Comparison of ENCODE assay signal across 14 cellular contexts in the genomic region with DNA sequence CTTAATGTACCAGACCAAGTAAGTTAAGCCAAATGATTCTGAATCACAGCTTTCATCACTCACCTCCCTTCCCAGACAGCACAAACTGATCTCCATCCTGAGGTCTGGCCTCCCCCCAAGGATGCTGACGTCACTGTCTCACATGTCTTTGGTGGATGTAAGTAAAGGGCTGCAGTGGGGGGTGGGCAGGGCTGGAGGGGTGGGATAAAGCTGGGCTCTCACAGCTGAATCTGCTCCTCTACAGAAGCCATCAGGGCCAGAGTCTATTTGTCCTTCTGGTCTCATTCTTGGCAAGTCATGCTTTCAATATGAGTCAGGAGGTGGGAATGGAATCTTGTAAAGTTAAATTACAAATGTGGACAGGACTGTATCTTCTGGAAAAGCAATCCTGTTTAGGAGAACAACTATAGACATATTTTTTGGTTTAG. TPM values are rescaled to one million over a fixed set of nuclear protein-coding genes. Genes with fewer than 3 reads are reported as not detected.
A peak's percentile ranks its signal among the peaks of the same experiment; 100 is the strongest.
DNase-seq lines count a peak whose midpoint lies in the region; ATAC-seq, FAIRE-seq and TF ChIP-seq lines count a peak whose summit lies in the region.
"Had no signal": no experiment of that assay in that cellular context is flagged by ENCODE, and none has a peak within 500 bp of the region (broad histone marks: within the 10 kb centered on the region; RNA-seq: fewer than 3 reads in every experiment).

No MANE protein-coding gene starts in this region.

- no peak overlapping the region for H2BK120ac ChIP-seq in mesendoderm (ENCODE audit: low read depth, low read length)

- no peaks in the 10 kb centered on the region for H3K9me1 ChIP-seq in endothelial cell of umbilical vein (replicated peaks; ENCODE audit: control insufficient read depth, extremely low read depth, insufficient read depth, low read length)

- dilution Hi-C loops in endothelial cell of umbilical vein (cut with MboI; ENCODE audit: extremely low pct_ligation_motif_present, low sequenced_read_pairs): no loop called here

- 0% methylated on average over 1 of the region's 1 CpG for WGBS in HepG2 (ENCODE audit: low lambda C conversion rate)
- no CpG with 5 or more reads among the region's 1 CpG for WGBS in right lobe of liver (ENCODE audit: insufficient coverage, low coverage, low lambda C conversion rate, missing lambda C conversion rate)
- WGBS in mesendoderm (ENCODE audit: extremely low coverage, insufficient coverage, low lambda C conversion rate): no CpG with 5 or more reads among the region's 1 CpG

- H3K9me3 ChIP-seq in HepG2 (ENCODE audit: low read length) (no peaks in the 10 kb centered on the region), right lobe of liver (no peaks in the 10 kb centered on the region), endothelial cell of umbilical vein (replicated peaks; ENCODE audit: control insufficient read depth, insufficient read depth, low read length) (no peaks in the 10 kb centered on the region)

- H3K4ac ChIP-seq in mesendoderm (ENCODE audit: low read depth, low read length): no peak overlapping the region

- H2AFZ ChIP-seq in HepG2 (ENCODE audit: low read length): no peak overlapping the region
- no peak overlapping the region for H2AFZ ChIP-seq in endothelial cell of umbilical vein (ENCODE audit: low read depth, low read length)

- no peak overlapping the region for H3K56ac ChIP-seq in mesendoderm (ENCODE audit: low read length)

- POLR2A ChIA-PET in HepG2 (lab: Yijun Ruan, JAX) (no interaction called here), endothelial cell of umbilical vein (lab: Charles Lee) (no interaction called here)

- FAIRE-seq in HepG2 (lab: Jason Lieb, UNC) (no peak), endothelial cell of umbilical vein (lab: Jason Lieb, UNC) (peak; percentile 26)
- FAIRE-seq: A204.1 had no signal

- H2BK15ac ChIP-seq in mesendoderm (replicated peaks; ENCODE audit: low read depth): no peak overlapping the region

- no peak overlapping the region for H3K18ac ChIP-seq in mesendoderm (ENCODE audit: low read length)

- H3K4me1 ChIP-seq in HepG2 (ENCODE audit: insufficient read depth, low read length) (no peaks in the 10 kb centered on the region), right lobe of liver (no peaks in the 10 kb centered on the region), endothelial cell of umbilical vein (ENCODE audit: control insufficient read depth, extremely low read depth, insufficient read depth, low read length) (no peaks in the 10 kb centered on the region), mesendoderm (ENCODE audit: control insufficient read depth, low read depth, low read length) (no peaks in the 10 kb centered on the region)

- CTCF ChIA-PET in HepG2 (lab: Yijun Ruan, JAX; ENCODE audit: low intra/inter-chr PET ratio, low total read pairs): no interaction called here
- CTCF ChIA-PET in endothelial cell of umbilical vein (lab: Charles Lee): interaction anchor here (1.0 to 1.8 kb wide), 5 partner anchors 18 to 171 kb away, joined by 4 to 9 read pairs (median 5); no protein-coding TSS in a partner anchor

- BruUV-seq in HepG2 (replicated peaks; lab: Mats Ljungman, UMichigan): no TSS peak
- BruUV-seq in endothelial cell of umbilical vein (replicated peaks; lab: Mats Ljungman, UMichigan): no TSS peak

- ATAC-seq in HepG2: no peak
- ATAC-seq in right lobe of liver: no peak
- no peak for ATAC-seq in GM18520 (IDR thresholded peaks at IDR 0.05; ENCODE audit: unreplicated experiment)
- ATAC-seq: activated T-cell treated with anti-CD3 and anti-CD28 coated beads, Interleukin-2, amount 50 U/mL, for 72 hours; effector memory CD8-positive, alpha-beta T cell had no signal

- TF ChIP-seq RAD21 in HepG2 (CRISPR knock-in tag; IDR thresholded peaks at IDR 0.05): no peak

- no peaks in the 10 kb centered on the region for H3K79me1 ChIP-seq in mesendoderm (ENCODE audit: low read length)

- H3K4me3 ChIP-seq in HepG2 (replicated peaks in 1 of 3; ENCODE audit: insufficient read depth in 1 of 3, low read depth in 2 of 3, low read length in 3 of 3) (no peak overlapping the region), right lobe of liver (no peak overlapping the region), endothelial cell of umbilical vein (replicated peaks in 1 of 3; ENCODE audit: insufficient read depth in 1 of 3, low read depth in 1 of 3, low read length in 3 of 3) (no peak overlapping the region), mesendoderm (ENCODE audit: low read length) (no peak overlapping the region)

- TF ChIP-seq EP300 in HepG2 (IDR thresholded peaks at IDR 0.05; ENCODE audit: low read depth in 2 of 2, low read length in 2 of 2): no peak
- no peak for TF ChIP-seq EP300 in HepG2 (CRISPR knock-in tag; IDR thresholded peaks at IDR 0.05; ENCODE audit: borderline replicate concordance)

- H4K20me1 ChIP-seq in HepG2 (ENCODE audit: insufficient read depth, low read length): no peaks in the 10 kb centered on the region
- no peaks in the 10 kb centered on the region for H4K20me1 ChIP-seq in endothelial cell of umbilical vein (replicated peaks; ENCODE audit: control insufficient read depth, extremely low read depth, insufficient read depth, low read length)

- TF ChIP-seq POLR2A in HepG2 (IDR thresholded peaks at IDR 0.05; ENCODE audit: insufficient read depth in 1 of 2, low read depth in 2 of 2, low read length in 2 of 2) (no peak), right lobe of liver (IDR thresholded peaks at IDR 0.05) (no peak), endothelial cell of umbilical vein (IDR thresholded peaks at IDR 0.05; ENCODE audit: low read depth, low read length) (no peak)

- TF ChIP-seq CTCF in HepG2 (CRISPR knock-in tag; IDR thresholded peaks at IDR 0.05) (no peak), right lobe of liver (IDR thresholded peaks at IDR 0.05) (no peak), endothelial cell of umbilical vein (IDR thresholded peaks at IDR 0.05; ENCODE audit: extremely low read depth in 1 of 2, insufficient read depth in 1 of 2, low read depth in 1 of 2, low read length in 2 of 2) (no peak)

- no peak for DNase-seq in HepG2 (ENCODE audit: low spot score)
- DNase-seq in right lobe of liver: no peak
- DNase-seq in endothelial cell of umbilical vein (ENCODE audit: low read depth, low spot score): peak; percentile 21
- peak; percentile 22 for DNase-seq in mesendoderm
- DNase-seq in germinal center (ENCODE audit: low spot score): no peak
- no peak for DNase-seq in NCI-H345 (lab: John Stamatoyannopoulos, UW)
- no peak for DNase-seq in pons (ENCODE audit: low spot score)
- DNase-seq: activated T-cell treated with anti-CD3 and anti-CD28 coated beads, Interleukin-2, amount 50 U/mL, for 72 hours; effector memory CD8-positive, alpha-beta T cell; naive B cell had no signal

- H3K4me2 ChIP-seq in HepG2 (ENCODE audit: low read depth, low read length): no peak overlapping the region
- no peak overlapping the region for H3K4me2 ChIP-seq in endothelial cell of umbilical vein (ENCODE audit: insufficient read depth, low read length)
- no peak overlapping the region for H3K4me2 ChIP-seq in mesendoderm (ENCODE audit: low read length)

- intact Hi-C loops in HepG2 (cut with micrococcal nuclease; ENCODE audit: unreplicated experiment): no loop called here
- intact Hi-C loops in right lobe of liver (cut with DNase I): no loop called here
- intact Hi-C loops in endothelial cell of umbilical vein (cut with micrococcal nuclease): no loop called here

- H3K79me2 ChIP-seq in HepG2 (ENCODE audit: insufficient read depth, low read length): no peaks in the 10 kb centered on the region
- H3K79me2 ChIP-seq in endothelial cell of umbilical vein (ENCODE audit: control insufficient read depth, insufficient read depth, low read length): no peaks in the 10 kb centered on the region
- H3K79me2 ChIP-seq in mesendoderm (ENCODE audit: control insufficient read depth, insufficient read depth, low read length): no peaks in the 10 kb centered on the region

- H2BK5ac ChIP-seq in mesendoderm (ENCODE audit: low read length): no peak overlapping the region

- in situ Hi-C loops in HepG2 (cut with HindIII; ENCODE audit: extremely low pct_ligation_motif_present, low pct_unique_long_range_greater_than_20kb): no loop called here

- no peak overlapping the region for H4K8ac ChIP-seq in mesendoderm (ENCODE audit: low read depth, low read length)

- H3K23ac ChIP-seq in mesendoderm (ENCODE audit: low read length): no peak overlapping the region

- H3K27me3 ChIP-seq in HepG2 (ENCODE audit: control insufficient read depth in 1 of 2, insufficient read depth in 2 of 2, low read length in 2 of 2): no peaks in the 10 kb centered on the region
- no peaks in the 10 kb centered on the region for H3K27me3 ChIP-seq in right lobe of liver
- no peaks in the 10 kb centered on the region for H3K27me3 ChIP-seq in endothelial cell of umbilical vein (ENCODE audit: control insufficient read depth in 2 of 2, insufficient read depth in 2 of 2, low read length in 2 of 2)
- no peaks in the 10 kb centered on the region for H3K27me3 ChIP-seq in mesendoderm (ENCODE audit: insufficient read depth, low read length, poor library complexity)

- H3K27ac ChIP-seq in HepG2 (ENCODE audit: extremely low read length, insufficient read depth, low read length) (no peak overlapping the region), right lobe of liver (no peak overlapping the region), endothelial cell of umbilical vein (ENCODE audit: insufficient read depth, low read depth, low read length) (no peak overlapping the region), mesendoderm (ENCODE audit: low read depth, low read length) (no peak overlapping the region)
- H3K27ac ChIP-seq: HL-60 had no signal

- no peak overlapping the region for H2AK5ac ChIP-seq in mesendoderm (ENCODE audit: low read length)

- H4K5ac ChIP-seq in mesendoderm (ENCODE audit: low read length): no peak overlapping the region

- no peak overlapping the region for H3K9ac ChIP-seq in HepG2 (ENCODE audit: insufficient read depth, low read depth, low read length)
- no peak overlapping the region for H3K9ac ChIP-seq in endothelial cell of umbilical vein (replicated peaks; ENCODE audit: extremely low read depth, insufficient read depth, low read length)
- H3K9ac ChIP-seq in mesendoderm (ENCODE audit: low read length): no peak overlapping the region

- H3K36me3 ChIP-seq in HepG2 (replicated peaks in 1 of 2; ENCODE audit: control insufficient read depth in 1 of 2, insufficient read depth in 2 of 2, low read length in 2 of 2) (no peaks in the 10 kb centered on the region), right lobe of liver (no peaks in the 10 kb centered on the region), endothelial cell of umbilical vein (ENCODE audit: control insufficient read depth in 2 of 2, extremely low read depth in 1 of 2, insufficient read depth in 2 of 2, low read length in 2 of 2) (peaks cover 0 to 3% of the 10 kb centered on the region in 2 experiments), mesendoderm (ENCODE audit: control insufficient read depth, insufficient read depth, low read length) (no peaks in the 10 kb centered on the region)

RNA-seq across cellular contexts. Expression of a gene that starts 32.7 kb away (rescaled TPM):
- total RNA-seq in HepG2 (2016; rRNA removed; fragmentation: Illumina TruSeq; extraction: Trizol) (not detected in 2 replicates), right lobe of liver (1 to 10 TPM in 2 of 6 experiments, under 1 TPM in 3, not detected in 1; 0.12 to 2.1 (median 0.78) TPM), endothelial cell of umbilical vein (15.0 and 26.9 TPM in 2 replicates)
- total RNA-seq in HepG2 (2016; cell fraction: cytosol; rRNA removed; fragmentation: Illumina TruSeq; extraction: Trizol; ENCODE audit: low read depth): not detected in 2 replicates
- not detected in 2 replicates for total RNA-seq in HepG2 (2016; cell fraction: insoluble cytoplasmic fraction; rRNA removed; fragmentation: Illumina TruSeq; extraction: Trizol)
- total RNA-seq in HepG2 (2016; cell fraction: membrane; rRNA removed; fragmentation: Illumina TruSeq; extraction: Trizol): not detected in 2 replicates
- not detected in 2 replicates for total RNA-seq in HepG2 (2016; cell fraction: nucleus; rRNA removed; fragmentation: Illumina TruSeq; extraction: Trizol)
- polyA plus RNA-seq in HepG2 (2011; rRNA removed) (not detected in 2 replicates), endothelial cell of umbilical vein (34.1 and 40.0 TPM in 2 replicates)
- polyA plus RNA-seq in HepG2 (2011; cell fraction: cytosol; rRNA removed): 0.03 TPM in 1 of 2 replicates, not detected in the other
- polyA plus RNA-seq in HepG2 (2011; cell fraction: nucleus; rRNA removed): not detected in 2 replicates
- 0.11 TPM in 1 of 2 replicates, not detected in the other for polyA plus RNA-seq in HepG2 (2012)
- 0.08 TPM in 1 of 2 replicates, not detected in the other for polyA plus RNA-seq in HepG2 (2016; cell fraction: cytosol; fragmentation: Illumina TruSeq; extraction: Trizol; ENCODE audit: low read depth)
- polyA plus RNA-seq in HepG2 (2016; cell fraction: insoluble cytoplasmic fraction; fragmentation: Illumina TruSeq; extraction: Trizol; ENCODE audit: low read depth): not detected in 2 replicates
- polyA plus RNA-seq in HepG2 (2016; cell fraction: membrane; fragmentation: Illumina TruSeq; extraction: Trizol; ENCODE audit: low read depth): not detected in 2 replicates
- not detected in 2 replicates for polyA plus RNA-seq in HepG2 (2016; cell fraction: nucleus; fragmentation: Illumina TruSeq; extraction: Trizol; ENCODE audit: insufficient read depth, low read depth)
- 1.5 TPM in 1 of 2 replicates, not detected in the other for polyA minus RNA-seq in HepG2 (2011; rRNA and poly(A)+ RNA removed; ENCODE audit: low replicate concordance)
- not detected in 2 replicates for polyA minus RNA-seq in HepG2 (2011; cell fraction: cytosol; rRNA and poly(A)+ RNA removed)
- not detected in 2 replicates for polyA minus RNA-seq in HepG2 (2011; cell fraction: nucleus; rRNA and poly(A)+ RNA removed)
- polyA plus RNA-seq in endothelial cell of umbilical vein (2011; cell fraction: cytosol; rRNA removed): 38.9 and 43.6 TPM in 2 replicates
- 27.3 and 29.6 TPM in 2 replicates for polyA plus RNA-seq in endothelial cell of umbilical vein (2011; cell fraction: nucleus; rRNA removed)
- polyA plus RNA-seq in endothelial cell of umbilical vein (2012): 19.9 and 27.2 TPM in 2 replicates
- 19.4 and 33.2 TPM in 2 replicates for polyA minus RNA-seq in endothelial cell of umbilical vein
- polyA minus RNA-seq in endothelial cell of umbilical vein (2011; cell fraction: cytosol; rRNA and poly(A)+ RNA removed): not detected
- polyA minus RNA-seq in endothelial cell of umbilical vein (2011; cell fraction: nucleus; rRNA and poly(A)+ RNA removed): 5.5 and 8.7 TPM in 2 replicates
- 0.10 TPM for polyA plus RNA-seq in mesendoderm (2013, experiment 1 of 2)
- polyA plus RNA-seq in mesendoderm (2013, experiment 2 of 2): 0.01 TPM
- total RNA-seq: activated T-cell treated with anti-CD3 and anti-CD28 coated beads, Interleukin-2, amount 50 U/mL, for 72 hours; T-helper 1 cell treated with Interleukin-12 subunit alpha and Interleukin-12 subunit beta and Interleukin-4 antibody, amounts not matched to agents 30 ng/mL and 1 ng/mL, for 36 hours had no signal

Comparison
In these comparisons a context has a peak if more than half of its experiments do, and no peak if none do; other contexts are left out.
1. DNase-seq: peak in endothelial cell of umbilical vein (single experiment) and mesendoderm (single experiment); none in HepG2 (single experiment), right lobe of liver (0 of 3), germinal center (single experiment), NCI-H345 (single experiment) and pons (single experiment).